ENCODE assay signal across 8 cellular contexts in genomic region chr2:114550895-114551793, GRCh38.
DNase-seq lines count a peak whose midpoint lies in the region; TF ChIP-seq lines count a peak whose summit lies in the region.

No MANE protein-coding gene starts in this region.

- in situ Hi-C loops in KBM-7 (cut with MboI; ENCODE audit: low pct_unique_long_range_greater_than_20kb, low sequenced_read_pairs) = loop anchor here (25.0 kb wide), 1 partner anchor 564 kb away; no protein-coding TSS in a partner anchor

- no peak overlapping the region for H3K4me3 ChIP-seq in epithelial cell of esophagus (ENCODE audit: low read length)
- no peak overlapping the region for H3K4me3 ChIP-seq in effector memory CD4-positive, alpha-beta T cell (ENCODE audit: insufficient read depth, low read depth, low read length, poor library complexity, severe bottlenecking)

- no peak overlapping the region for H3K27ac ChIP-seq in effector memory CD4-positive, alpha-beta T cell (ENCODE audit: insufficient read depth, low read length, poor library complexity, severe bottlenecking)

- no peaks in the 10 kb centered on the region for H3K27me3 ChIP-seq in effector memory CD4-positive, alpha-beta T cell (replicated peaks; ENCODE audit: control insufficient read depth, insufficient read depth, low read length, poor library complexity, severe bottlenecking)

- H3K36me3 ChIP-seq in effector memory CD4-positive, alpha-beta T cell (ENCODE audit: control insufficient read depth, insufficient read depth, low read length) = no peaks in the 10 kb centered on the region

- DNase-seq in stimulated activated CD4-positive, alpha-beta T cell treated with anti-CD3 and anti-CD28 coated beads, Interleukin-2, amount 100 ng/mL, for 48 hours = peak; percentile 2 to 8
- DNase-seq in stimulated activated CD4-positive, alpha-beta T cell treated with anti-CD3 and anti-CD28 coated beads, Interleukin-1b, Interleukin-23, amount 100 ng/mL, for 48 hours = no peak
- peak; percentile 53 for DNase-seq in KBM-7
- DNase-seq in RPMI7951 (ENCODE audit: low read depth) = peak; percentile 42
- DNase-seq in epithelial cell of esophagus (ENCODE audit: low read depth) = peak; percentile 55
- peak; percentile 1 for DNase-seq in myocyte (ENCODE audit: low read depth)
- DNase-seq in effector memory CD4-positive, alpha-beta T cell = no peak
- no peak for DNase-seq in HCEC 1CT

- TF ChIP-seq CTCF in epithelial cell of esophagus (IDR thresholded peaks at IDR 0.05; ENCODE audit: insufficient read depth, low read depth, low read length, missing control alignments) = peak; percentile 63

- no peaks in the 10 kb centered on the region for H3K9me3 ChIP-seq in effector memory CD4-positive, alpha-beta T cell (ENCODE audit: control insufficient read depth, low read length)

- no peaks in the 10 kb centered on the region for H3K4me1 ChIP-seq in effector memory CD4-positive, alpha-beta T cell (ENCODE audit: control insufficient read depth, insufficient read depth, low read length, poor library complexity, severe bottlenecking)

Comparison
In these comparisons a context has a peak if more than half of its experiments do, and no peak if none do; other contexts are left out.
1. DNase-seq: peak in stimulated activated CD4-positive, alpha-beta T cell treated with anti-CD3 and anti-CD28 coated beads, Interleukin-2, amount 100 ng/mL, for 48 hours (2 of 2), KBM-7 (single experiment), RPMI7951 (single experiment), epithelial cell of esophagus (single experiment) and myocyte (single experiment); none in stimulated activated CD4-positive, alpha-beta T cell treated with anti-CD3 and anti-CD28 coated beads, Interleukin-1b, Interleukin-23, amount 100 ng/mL, for 48 hours (single experiment), effector memory CD4-positive, alpha-beta T cell (0 of 3) and HCEC 1CT (single experiment).